Comparison of ENCODE assay signal across 1 cellular context in genomic region chr9:99180662-99181061, GRCh38.
TF ChIP-seq lines count a peak whose summit lies in the region.

No MANE protein-coding gene starts in this region.

TF ChIP-seq in HepG2, 621 proteins besides CTCF, POLR2A, EP300 and RAD21:
- TF ChIP-seq ZSCAN25 (CRISPR knock-in tag; IDR thresholded peaks at IDR 0.05), result no peak
